In the genomic region with DNA sequence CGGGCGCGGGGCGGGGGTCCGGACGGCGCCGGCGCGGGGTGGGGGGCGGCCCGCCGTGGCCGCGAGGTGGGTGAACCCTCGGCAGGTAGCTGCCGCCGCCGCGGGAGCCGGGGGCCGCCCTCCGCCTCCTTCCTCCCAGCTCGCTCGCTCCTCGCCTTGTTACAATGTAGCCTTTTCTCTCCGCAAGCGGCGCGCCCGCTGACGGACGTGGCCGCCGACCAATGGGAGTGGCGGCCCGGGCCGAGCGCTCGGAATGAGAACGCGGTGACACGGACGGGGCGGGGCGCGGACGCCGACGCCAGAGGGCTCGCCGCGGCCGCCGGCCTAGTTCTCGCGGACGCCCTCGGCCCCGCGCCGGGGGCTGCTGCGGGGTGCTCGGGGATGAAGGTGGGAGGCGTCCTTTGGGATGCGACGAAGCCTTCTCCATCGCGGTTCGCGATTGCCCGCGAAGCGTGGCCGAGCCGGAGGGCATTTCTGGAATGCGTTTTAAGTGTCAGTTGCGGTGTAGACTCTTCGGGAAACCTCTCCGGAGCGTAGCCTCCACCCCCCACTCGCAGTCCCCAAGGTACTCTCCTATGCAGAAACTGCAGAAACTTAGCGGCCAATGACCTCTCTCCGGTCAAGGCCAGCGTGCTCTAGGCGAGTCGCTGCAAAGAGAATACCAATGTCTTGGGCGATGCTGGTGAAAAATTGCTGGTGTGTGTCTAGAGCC, we compare ENCODE assay signal across 1 cellular context.
TF ChIP-seq lines count a peak whose summit lies in the region.

No MANE protein-coding gene starts in this region.

TF ChIP-seq in WTC11, 78 proteins besides CTCF, POLR2A, EP300 and RAD21 (continued from another document and continues in another):
- TF ChIP-seq, protein P1, sequence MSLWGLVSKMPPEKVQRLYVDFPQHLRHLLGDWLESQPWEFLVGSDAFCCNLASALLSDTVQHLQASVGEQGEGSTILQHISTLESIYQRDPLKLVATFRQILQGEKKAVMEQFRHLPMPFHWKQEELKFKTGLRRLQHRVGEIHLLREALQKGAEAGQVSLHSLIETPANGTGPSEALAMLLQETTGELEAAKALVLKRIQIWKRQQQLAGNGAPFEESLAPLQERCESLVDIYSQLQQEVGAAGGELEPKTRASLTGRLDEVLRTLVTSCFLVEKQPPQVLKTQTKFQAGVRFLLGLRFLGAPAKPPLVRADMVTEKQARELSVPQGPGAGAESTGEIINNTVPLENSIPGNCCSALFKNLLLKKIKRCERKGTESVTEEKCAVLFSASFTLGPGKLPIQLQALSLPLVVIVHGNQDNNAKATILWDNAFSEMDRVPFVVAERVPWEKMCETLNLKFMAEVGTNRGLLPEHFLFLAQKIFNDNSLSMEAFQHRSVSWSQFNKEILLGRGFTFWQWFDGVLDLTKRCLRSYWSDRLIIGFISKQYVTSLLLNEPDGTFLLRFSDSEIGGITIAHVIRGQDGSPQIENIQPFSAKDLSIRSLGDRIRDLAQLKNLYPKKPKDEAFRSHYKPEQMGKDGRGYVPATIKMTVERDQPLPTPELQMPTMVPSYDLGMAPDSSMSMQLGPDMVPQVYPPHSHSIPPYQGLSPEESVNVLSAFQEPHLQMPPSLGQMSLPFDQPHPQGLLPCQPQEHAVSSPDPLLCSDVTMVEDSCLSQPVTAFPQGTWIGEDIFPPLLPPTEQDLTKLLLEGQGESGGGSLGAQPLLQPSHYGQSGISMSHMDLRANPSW (CRISPR knock-in tag; conservative IDR thresholded peaks at IDR 0.05; ENCODE audit: low read depth) = no peak
- TF ChIP-seq GABPB1 (CRISPR knock-in tag; IDR thresholded peaks at IDR 0.05) (no peak), FOXJ3 (CRISPR knock-in tag; IDR thresholded peaks at IDR 0.05; ENCODE audit: borderline replicate concordance) (no peak), MXD4 (CRISPR knock-in tag; IDR thresholded peaks at IDR 0.05; ENCODE audit: borderline replicate concordance) (no peak), ZNF219 (CRISPR knock-in tag; IDR thresholded peaks at IDR 0.05; ENCODE audit: borderline replicate concordance) (no peak), NR3C1 (CRISPR knock-in tag; conservative IDR thresholded peaks at IDR 0.05; ENCODE audit: low read depth) (no peak), GRHL2 (CRISPR knock-in tag; IDR thresholded peaks at IDR 0.05; ENCODE audit: insufficient replicate concordance, severe bottlenecking) (no peak), TEAD1 (CRISPR knock-in tag; IDR thresholded peaks at IDR 0.05) (0 out of 2 replicates have a peak, but pooled peaks have one; percentile 10), NFATC4 (CRISPR knock-in tag; IDR thresholded peaks at IDR 0.05) (no peak), SMAD3 (CRISPR knock-in tag; IDR thresholded peaks at IDR 0.05; ENCODE audit: borderline replicate concordance) (0 out of 2 replicates have a peak, but pooled peaks have one; percentile 40), ZNF396 (CRISPR knock-in tag; IDR thresholded peaks at IDR 0.05; ENCODE audit: borderline replicate concordance) (no peak), ZNF671 (CRISPR knock-in tag; IDR thresholded peaks at IDR 0.05) (no peak), JAZF1 (CRISPR knock-in tag; IDR thresholded peaks at IDR 0.05) (no peak), SP1 (CRISPR knock-in tag; conservative IDR thresholded peaks at IDR 0.05) (peak; percentile 60; the same call in 1 of the 2 replicates), RELA (CRISPR knock-in tag; IDR thresholded peaks at IDR 0.05; ENCODE audit: borderline replicate concordance) (no peak), ZNF423 (CRISPR knock-in tag; IDR thresholded peaks at IDR 0.05) (no peak), MYBL2 (CRISPR knock-in tag; IDR thresholded peaks at IDR 0.05) (no peak)
- TF ChIP-seq, protein P2, sequence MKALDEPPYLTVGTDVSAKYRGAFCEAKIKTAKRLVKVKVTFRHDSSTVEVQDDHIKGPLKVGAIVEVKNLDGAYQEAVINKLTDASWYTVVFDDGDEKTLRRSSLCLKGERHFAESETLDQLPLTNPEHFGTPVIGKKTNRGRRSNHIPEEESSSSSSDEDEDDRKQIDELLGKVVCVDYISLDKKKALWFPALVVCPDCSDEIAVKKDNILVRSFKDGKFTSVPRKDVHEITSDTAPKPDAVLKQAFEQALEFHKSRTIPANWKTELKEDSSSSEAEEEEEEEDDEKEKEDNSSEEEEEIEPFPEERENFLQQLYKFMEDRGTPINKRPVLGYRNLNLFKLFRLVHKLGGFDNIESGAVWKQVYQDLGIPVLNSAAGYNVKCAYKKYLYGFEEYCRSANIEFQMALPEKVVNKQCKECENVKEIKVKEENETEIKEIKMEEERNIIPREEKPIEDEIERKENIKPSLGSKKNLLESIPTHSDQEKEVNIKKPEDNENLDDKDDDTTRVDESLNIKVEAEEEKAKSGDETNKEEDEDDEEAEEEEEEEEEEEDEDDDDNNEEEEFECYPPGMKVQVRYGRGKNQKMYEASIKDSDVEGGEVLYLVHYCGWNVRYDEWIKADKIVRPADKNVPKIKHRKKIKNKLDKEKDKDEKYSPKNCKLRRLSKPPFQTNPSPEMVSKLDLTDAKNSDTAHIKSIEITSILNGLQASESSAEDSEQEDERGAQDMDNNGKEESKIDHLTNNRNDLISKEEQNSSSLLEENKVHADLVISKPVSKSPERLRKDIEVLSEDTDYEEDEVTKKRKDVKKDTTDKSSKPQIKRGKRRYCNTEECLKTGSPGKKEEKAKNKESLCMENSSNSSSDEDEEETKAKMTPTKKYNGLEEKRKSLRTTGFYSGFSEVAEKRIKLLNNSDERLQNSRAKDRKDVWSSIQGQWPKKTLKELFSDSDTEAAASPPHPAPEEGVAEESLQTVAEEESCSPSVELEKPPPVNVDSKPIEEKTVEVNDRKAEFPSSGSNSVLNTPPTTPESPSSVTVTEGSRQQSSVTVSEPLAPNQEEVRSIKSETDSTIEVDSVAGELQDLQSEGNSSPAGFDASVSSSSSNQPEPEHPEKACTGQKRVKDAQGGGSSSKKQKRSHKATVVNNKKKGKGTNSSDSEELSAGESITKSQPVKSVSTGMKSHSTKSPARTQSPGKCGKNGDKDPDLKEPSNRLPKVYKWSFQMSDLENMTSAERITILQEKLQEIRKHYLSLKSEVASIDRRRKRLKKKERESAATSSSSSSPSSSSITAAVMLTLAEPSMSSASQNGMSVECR (CRISPR knock-in tag; IDR thresholded peaks at IDR 0.05; ENCODE audit: borderline replicate concordance) = no peak
- TF ChIP-seq, protein P3, sequence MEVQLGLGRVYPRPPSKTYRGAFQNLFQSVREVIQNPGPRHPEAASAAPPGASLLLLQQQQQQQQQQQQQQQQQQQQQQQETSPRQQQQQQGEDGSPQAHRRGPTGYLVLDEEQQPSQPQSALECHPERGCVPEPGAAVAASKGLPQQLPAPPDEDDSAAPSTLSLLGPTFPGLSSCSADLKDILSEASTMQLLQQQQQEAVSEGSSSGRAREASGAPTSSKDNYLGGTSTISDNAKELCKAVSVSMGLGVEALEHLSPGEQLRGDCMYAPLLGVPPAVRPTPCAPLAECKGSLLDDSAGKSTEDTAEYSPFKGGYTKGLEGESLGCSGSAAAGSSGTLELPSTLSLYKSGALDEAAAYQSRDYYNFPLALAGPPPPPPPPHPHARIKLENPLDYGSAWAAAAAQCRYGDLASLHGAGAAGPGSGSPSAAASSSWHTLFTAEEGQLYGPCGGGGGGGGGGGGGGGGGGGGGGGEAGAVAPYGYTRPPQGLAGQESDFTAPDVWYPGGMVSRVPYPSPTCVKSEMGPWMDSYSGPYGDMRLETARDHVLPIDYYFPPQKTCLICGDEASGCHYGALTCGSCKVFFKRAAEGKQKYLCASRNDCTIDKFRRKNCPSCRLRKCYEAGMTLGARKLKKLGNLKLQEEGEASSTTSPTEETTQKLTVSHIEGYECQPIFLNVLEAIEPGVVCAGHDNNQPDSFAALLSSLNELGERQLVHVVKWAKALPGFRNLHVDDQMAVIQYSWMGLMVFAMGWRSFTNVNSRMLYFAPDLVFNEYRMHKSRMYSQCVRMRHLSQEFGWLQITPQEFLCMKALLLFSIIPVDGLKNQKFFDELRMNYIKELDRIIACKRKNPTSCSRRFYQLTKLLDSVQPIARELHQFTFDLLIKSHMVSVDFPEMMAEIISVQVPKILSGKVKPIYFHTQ (CRISPR knock-in tag; IDR thresholded peaks at IDR 0.05) = no peak
- TF ChIP-seq, protein P4, sequence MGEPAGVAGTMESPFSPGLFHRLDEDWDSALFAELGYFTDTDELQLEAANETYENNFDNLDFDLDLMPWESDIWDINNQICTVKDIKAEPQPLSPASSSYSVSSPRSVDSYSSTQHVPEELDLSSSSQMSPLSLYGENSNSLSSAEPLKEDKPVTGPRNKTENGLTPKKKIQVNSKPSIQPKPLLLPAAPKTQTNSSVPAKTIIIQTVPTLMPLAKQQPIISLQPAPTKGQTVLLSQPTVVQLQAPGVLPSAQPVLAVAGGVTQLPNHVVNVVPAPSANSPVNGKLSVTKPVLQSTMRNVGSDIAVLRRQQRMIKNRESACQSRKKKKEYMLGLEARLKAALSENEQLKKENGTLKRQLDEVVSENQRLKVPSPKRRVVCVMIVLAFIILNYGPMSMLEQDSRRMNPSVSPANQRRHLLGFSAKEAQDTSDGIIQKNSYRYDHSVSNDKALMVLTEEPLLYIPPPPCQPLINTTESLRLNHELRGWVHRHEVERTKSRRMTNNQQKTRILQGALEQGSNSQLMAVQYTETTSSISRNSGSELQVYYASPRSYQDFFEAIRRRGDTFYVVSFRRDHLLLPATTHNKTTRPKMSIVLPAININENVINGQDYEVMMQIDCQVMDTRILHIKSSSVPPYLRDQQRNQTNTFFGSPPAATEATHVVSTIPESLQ (CRISPR knock-in tag; IDR thresholded peaks at IDR 0.05) = no peak
- TF ChIP-seq, protein P5, sequence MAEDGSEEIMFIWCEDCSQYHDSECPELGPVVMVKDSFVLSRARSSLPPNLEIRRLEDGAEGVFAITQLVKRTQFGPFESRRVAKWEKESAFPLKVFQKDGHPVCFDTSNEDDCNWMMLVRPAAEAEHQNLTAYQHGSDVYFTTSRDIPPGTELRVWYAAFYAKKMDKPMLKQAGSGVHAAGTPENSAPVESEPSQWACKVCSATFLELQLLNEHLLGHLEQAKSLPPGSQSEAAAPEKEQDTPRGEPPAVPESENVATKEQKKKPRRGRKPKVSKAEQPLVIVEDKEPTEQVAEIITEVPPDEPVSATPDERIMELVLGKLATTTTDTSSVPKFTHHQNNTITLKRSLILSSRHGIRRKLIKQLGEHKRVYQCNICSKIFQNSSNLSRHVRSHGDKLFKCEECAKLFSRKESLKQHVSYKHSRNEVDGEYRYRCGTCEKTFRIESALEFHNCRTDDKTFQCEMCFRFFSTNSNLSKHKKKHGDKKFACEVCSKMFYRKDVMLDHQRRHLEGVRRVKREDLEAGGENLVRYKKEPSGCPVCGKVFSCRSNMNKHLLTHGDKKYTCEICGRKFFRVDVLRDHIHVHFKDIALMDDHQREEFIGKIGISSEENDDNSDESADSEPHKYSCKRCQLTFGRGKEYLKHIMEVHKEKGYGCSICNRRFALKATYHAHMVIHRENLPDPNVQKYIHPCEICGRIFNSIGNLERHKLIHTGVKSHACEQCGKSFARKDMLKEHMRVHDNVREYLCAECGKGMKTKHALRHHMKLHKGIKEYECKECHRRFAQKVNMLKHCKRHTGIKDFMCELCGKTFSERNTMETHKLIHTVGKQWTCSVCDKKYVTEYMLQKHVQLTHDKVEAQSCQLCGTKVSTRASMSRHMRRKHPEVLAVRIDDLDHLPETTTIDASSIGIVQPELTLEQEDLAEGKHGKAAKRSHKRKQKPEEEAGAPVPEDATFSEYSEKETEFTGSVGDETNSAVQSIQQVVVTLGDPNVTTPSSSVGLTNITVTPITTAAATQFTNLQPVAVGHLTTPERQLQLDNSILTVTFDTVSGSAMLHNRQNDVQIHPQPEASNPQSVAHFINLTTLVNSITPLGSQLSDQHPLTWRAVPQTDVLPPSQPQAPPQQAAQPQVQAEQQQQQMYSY (CRISPR knock-in tag; IDR thresholded peaks at IDR 0.05) = no peak
- TF ChIP-seq, protein P6, sequence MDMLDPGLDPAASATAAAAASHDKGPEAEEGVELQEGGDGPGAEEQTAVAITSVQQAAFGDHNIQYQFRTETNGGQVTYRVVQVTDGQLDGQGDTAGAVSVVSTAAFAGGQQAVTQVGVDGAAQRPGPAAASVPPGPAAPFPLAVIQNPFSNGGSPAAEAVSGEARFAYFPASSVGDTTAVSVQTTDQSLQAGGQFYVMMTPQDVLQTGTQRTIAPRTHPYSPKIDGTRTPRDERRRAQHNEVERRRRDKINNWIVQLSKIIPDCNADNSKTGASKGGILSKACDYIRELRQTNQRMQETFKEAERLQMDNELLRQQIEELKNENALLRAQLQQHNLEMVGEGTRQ (CRISPR knock-in tag; IDR thresholded peaks at IDR 0.05) = no peak
- TF ChIP-seq, protein P7, sequence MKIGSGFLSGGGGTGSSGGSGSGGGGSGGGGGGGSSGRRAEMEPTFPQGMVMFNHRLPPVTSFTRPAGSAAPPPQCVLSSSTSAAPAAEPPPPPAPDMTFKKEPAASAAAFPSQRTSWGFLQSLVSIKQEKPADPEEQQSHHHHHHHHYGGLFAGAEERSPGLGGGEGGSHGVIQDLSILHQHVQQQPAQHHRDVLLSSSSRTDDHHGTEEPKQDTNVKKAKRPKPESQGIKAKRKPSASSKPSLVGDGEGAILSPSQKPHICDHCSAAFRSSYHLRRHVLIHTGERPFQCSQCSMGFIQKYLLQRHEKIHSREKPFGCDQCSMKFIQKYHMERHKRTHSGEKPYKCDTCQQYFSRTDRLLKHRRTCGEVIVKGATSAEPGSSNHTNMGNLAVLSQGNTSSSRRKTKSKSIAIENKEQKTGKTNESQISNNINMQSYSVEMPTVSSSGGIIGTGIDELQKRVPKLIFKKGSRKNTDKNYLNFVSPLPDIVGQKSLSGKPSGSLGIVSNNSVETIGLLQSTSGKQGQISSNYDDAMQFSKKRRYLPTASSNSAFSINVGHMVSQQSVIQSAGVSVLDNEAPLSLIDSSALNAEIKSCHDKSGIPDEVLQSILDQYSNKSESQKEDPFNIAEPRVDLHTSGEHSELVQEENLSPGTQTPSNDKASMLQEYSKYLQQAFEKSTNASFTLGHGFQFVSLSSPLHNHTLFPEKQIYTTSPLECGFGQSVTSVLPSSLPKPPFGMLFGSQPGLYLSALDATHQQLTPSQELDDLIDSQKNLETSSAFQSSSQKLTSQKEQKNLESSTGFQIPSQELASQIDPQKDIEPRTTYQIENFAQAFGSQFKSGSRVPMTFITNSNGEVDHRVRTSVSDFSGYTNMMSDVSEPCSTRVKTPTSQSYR (CRISPR knock-in tag; IDR thresholded peaks at IDR 0.05) = no peak
- TF ChIP-seq, protein P8, sequence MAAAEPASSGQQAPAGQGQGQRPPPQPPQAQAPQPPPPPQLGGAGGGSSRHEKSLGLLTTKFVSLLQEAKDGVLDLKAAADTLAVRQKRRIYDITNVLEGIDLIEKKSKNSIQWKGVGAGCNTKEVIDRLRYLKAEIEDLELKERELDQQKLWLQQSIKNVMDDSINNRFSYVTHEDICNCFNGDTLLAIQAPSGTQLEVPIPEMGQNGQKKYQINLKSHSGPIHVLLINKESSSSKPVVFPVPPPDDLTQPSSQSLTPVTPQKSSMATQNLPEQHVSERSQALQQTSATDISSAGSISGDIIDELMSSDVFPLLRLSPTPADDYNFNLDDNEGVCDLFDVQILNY (CRISPR knock-in tag; IDR thresholded peaks at IDR 0.05) = 0 out of 2 replicates have a peak, but pooled peaks have one; percentile 53
- TF ChIP-seq, protein P9, sequence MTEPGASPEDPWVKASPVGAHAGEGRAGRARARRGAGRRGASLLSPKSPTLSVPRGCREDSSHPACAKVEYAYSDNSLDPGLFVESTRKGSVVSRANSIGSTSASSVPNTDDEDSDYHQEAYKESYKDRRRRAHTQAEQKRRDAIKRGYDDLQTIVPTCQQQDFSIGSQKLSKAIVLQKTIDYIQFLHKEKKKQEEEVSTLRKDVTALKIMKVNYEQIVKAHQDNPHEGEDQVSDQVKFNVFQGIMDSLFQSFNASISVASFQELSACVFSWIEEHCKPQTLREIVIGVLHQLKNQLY (CRISPR knock-in tag; IDR thresholded peaks at IDR 0.05) = no peak
- TF ChIP-seq, protein P10, sequence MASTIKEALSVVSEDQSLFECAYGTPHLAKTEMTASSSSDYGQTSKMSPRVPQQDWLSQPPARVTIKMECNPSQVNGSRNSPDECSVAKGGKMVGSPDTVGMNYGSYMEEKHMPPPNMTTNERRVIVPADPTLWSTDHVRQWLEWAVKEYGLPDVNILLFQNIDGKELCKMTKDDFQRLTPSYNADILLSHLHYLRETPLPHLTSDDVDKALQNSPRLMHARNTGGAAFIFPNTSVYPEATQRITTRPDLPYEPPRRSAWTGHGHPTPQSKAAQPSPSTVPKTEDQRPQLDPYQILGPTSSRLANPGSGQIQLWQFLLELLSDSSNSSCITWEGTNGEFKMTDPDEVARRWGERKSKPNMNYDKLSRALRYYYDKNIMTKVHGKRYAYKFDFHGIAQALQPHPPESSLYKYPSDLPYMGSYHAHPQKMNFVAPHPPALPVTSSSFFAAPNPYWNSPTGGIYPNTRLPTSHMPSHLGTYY (CRISPR knock-in tag; IDR thresholded peaks at IDR 0.05) = no peak
